ENCODE assay signal across 8 cellular contexts in the genomic region with DNA sequence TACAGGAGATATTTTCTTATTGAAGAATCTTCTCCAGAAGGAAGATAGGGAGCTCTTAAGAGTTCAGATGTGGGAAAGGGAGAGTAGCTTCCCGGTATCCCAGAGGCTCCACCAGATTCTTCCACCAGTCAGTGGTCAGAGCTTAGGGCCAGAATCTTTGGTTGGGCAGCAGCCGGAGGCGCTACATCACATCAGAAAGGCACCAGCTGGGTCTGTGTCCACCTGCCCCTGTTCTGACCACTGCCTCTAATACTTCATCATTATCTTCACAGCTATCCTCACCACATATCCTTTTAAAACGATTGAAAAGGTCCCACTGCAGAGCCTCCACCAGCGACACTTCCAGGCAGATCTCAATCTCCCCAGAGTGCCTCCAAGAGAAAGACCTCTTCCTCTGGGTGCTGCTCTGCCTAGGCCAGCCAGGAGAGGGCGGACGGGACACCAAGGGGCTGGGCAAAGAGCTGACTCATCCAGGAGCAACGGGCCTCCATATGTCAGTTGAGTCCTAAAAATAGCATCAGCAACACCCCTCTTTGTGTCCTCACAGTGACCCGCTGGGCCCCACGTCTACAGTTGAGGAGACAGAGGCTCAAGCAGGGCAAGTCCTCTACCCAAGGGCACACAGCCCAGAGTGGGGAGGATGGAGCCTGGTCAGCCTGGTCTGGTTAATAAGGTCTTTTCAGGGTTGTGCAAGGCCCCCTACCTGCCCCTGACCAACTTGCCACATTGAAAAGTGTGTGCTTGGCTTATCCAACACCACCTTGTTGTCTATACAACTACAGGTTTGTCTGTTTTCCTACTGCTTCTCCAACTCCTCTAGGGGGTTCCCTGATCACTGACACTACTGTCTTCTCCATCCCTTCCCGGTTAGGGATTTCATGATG.
DNase-seq lines count a peak whose midpoint lies in the region; ATAC-seq and TF ChIP-seq lines count a peak whose summit lies in the region.

No MANE protein-coding gene starts in this region.

- H3K9me3 Mint-ChIP-seq in activated naive CD4-positive, alpha-beta T cell treated with anti-CD3 and anti-CD28 coated beads, Interleukin-2, amount 50 U/mL, for 72 hours: no peaks in the 10 kb centered on the region
- no peaks in the 10 kb centered on the region for H3K9me3 Mint-ChIP-seq in osteocyte (ENCODE audit: unreplicated experiment)

- H3K36me3 Mint-ChIP-seq in activated naive CD4-positive, alpha-beta T cell treated with anti-CD3 and anti-CD28 coated beads, Interleukin-2, amount 50 U/mL, for 72 hours: peaks cover 0 to 10% of the 10 kb centered on the region in 2 donors
- H3K36me3 Mint-ChIP-seq in osteocyte (ENCODE audit: unreplicated experiment): no peaks in the 10 kb centered on the region

- peak overlapping the region; percentile 19 to 49 for H3K27ac Mint-ChIP-seq in activated naive CD4-positive, alpha-beta T cell treated with anti-CD3 and anti-CD28 coated beads, Interleukin-2, amount 50 U/mL, for 72 hours
- no peak overlapping the region for H3K27ac Mint-ChIP-seq in osteocyte (ENCODE audit: unreplicated experiment)

- peak; percentile 63 to 71 for ATAC-seq in activated naive CD4-positive, alpha-beta T cell treated with anti-CD3 and anti-CD28 coated beads, Interleukin-2, amount 50 U/mL, for 72 hours

- no peak overlapping the region for H3K4me3 Mint-ChIP-seq in osteocyte (ENCODE audit: unreplicated experiment)

- peak in 1 of 2 donors; percentile 14 for DNase-seq in activated naive CD4-positive, alpha-beta T cell treated with anti-CD3 and anti-CD28 coated beads, Interleukin-2, amount 50 U/mL, for 72 hours (ENCODE audit: low spot score in 2 of 2)
- DNase-seq in activated naive CD4-positive, alpha-beta T cell (lab: John Stamatoyannopoulos, UW): no peak
- DNase-seq in HT-29 (ENCODE audit: low spot score): peak; percentile 48
- peak; percentile 95 for DNase-seq in SIG-M5 treated with dmso at 0.1 percent for 504 hours (lab: John Stamatoyannopoulos, UW; ENCODE audit: unreplicated experiment)
- DNase-seq in epithelial cell of esophagus (ENCODE audit: low read depth): peak; percentile 63
- DNase-seq in osteocyte (ENCODE audit: extremely low spot score, unreplicated experiment): no peak
- DNase-seq in OCI-M2 (lab: John Stamatoyannopoulos, UW; ENCODE audit: unreplicated experiment): no peak
- no peak for DNase-seq in GOT3 (lab: John Stamatoyannopoulos, UW)

- H3K27me3 Mint-ChIP-seq in osteocyte (ENCODE audit: unreplicated experiment): no peaks in the 10 kb centered on the region

- no peaks in the 10 kb centered on the region for H3K4me1 Mint-ChIP-seq in osteocyte (ENCODE audit: unreplicated experiment)

- TF ChIP-seq CTCF in epithelial cell of esophagus (IDR thresholded peaks at IDR 0.05; ENCODE audit: insufficient read depth, low read depth, low read length, missing control alignments): peak; percentile 53
- TF ChIP-seq CTCF in osteocyte (IDR thresholded peaks at IDR 0.05): peak; percentile 8

- no peak overlapping the region for H3K4me3 ChIP-seq in epithelial cell of esophagus (ENCODE audit: low read length)

Comparison
In these comparisons a context has a peak if more than half of its experiments do, and no peak if none do; other contexts are left out.
1. DNase-seq: peak in HT-29 (single experiment), SIG-M5 treated with dmso at 0.1 percent for 504 hours (single experiment) and epithelial cell of esophagus (single experiment); none in activated naive CD4-positive, alpha-beta T cell (0 of 4), osteocyte (single experiment), OCI-M2 (single experiment) and GOT3 (single experiment).